7 cellular contexts compared by ENCODE assay signal in genomic region chr10:86536294-86536861, GRCh38. TPM values are rescaled to one million over a fixed set of nuclear protein-coding genes. Genes with fewer than 3 reads are reported as not detected.
DNase-seq lines count a peak whose midpoint lies in the region; ATAC-seq and TF ChIP-seq lines count a peak whose summit lies in the region.

No MANE protein-coding gene starts in this region.

- H3K4me1 ChIP-seq in upper lobe of left lung (peaks cover 8 to 19% (median 13%) of the 10 kb centered on the region in 4 donors), thyroid gland (peaks cover 20 to 32% of the 10 kb centered on the region in 2 donors), adrenal gland (replicated peaks in 1 of 2) (peaks cover 0 to 5% of the 10 kb centered on the region in 2 donors)

- H3K27ac Mint-ChIP-seq in T-helper 17 cell (peak overlapping the region; percentile 90), natural killer cell (peak overlapping the region; percentile 69 to 76)

- 49 to 67% methylated on average over 8 to 37 of the region's 40 CpGs for WGBS in upper lobe of left lung, 2 donors
- WGBS in thyroid gland, 2 donors = 52 to 56% methylated on average over 26 to 40 of the region's 40 CpGs
- 40 to 75% (median 55%) methylated on average over 14 to 40 of the region's 40 CpGs for WGBS in adrenal gland, 4 donors

- peak; percentile 82 for ATAC-seq in T-helper 17 cell
- ATAC-seq in natural killer cell = peak; percentile 65 to 73 (median 69)
- ATAC-seq in upper lobe of left lung (ENCODE audit: low FRiP score in 2 of 2) = no peak
- no peak for ATAC-seq in esophagus mucosa

- intact Hi-C loops in natural killer cell (cut with micrococcal nuclease) (no loop called here), thyroid gland (cut with DNase I) (no loop called here), adrenal gland (cut with DNase I) (no loop called here)

- no peak for TF ChIP-seq EP300 in upper lobe of left lung (IDR thresholded peaks at IDR 0.05)

- H3K4me3 ChIP-seq in upper lobe of left lung (peak overlapping the region in 3 of 4 donors; percentile 39 to 59 (median 58)), thyroid gland (replicated peaks in 1 of 3) (no peak overlapping the region), adrenal gland (peak overlapping the region in 1 of 4 donors; percentile 74)

- H3K36me3 ChIP-seq in upper lobe of left lung (no peaks in the 10 kb centered on the region), thyroid gland (no peaks in the 10 kb centered on the region), adrenal gland (replicated peaks in 1 of 2) (no peaks in the 10 kb centered on the region)

- H3K36me3 Mint-ChIP-seq in T-helper 17 cell (ENCODE audit: low read depth) = no peaks in the 10 kb centered on the region
- H3K36me3 Mint-ChIP-seq in natural killer cell = no peaks in the 10 kb centered on the region

- no peaks in the 10 kb centered on the region for H3K9me3 ChIP-seq in T-helper 17 cell (ENCODE audit: control insufficient read depth, low read length, poor library complexity, severe bottlenecking)
- no peaks in the 10 kb centered on the region for H3K9me3 ChIP-seq in upper lobe of left lung
- no peaks in the 10 kb centered on the region for H3K9me3 ChIP-seq in thyroid gland
- H3K9me3 ChIP-seq in adrenal gland (replicated peaks in 1 of 3) = no peaks in the 10 kb centered on the region

- H3K27me3 Mint-ChIP-seq in T-helper 17 cell = no peaks in the 10 kb centered on the region
- H3K27me3 Mint-ChIP-seq in natural killer cell (ENCODE audit: low read depth in 2 of 2) = peaks cover 0 to 5% of the 10 kb centered on the region in 2 donors

- TF ChIP-seq CTCF in natural killer cell (IDR thresholded peaks at IDR 0.05) (no peak), upper lobe of left lung (IDR thresholded peaks at IDR 0.05) (no peak), thyroid gland (IDR thresholded peaks at IDR 0.05) (no peak), adrenal gland (IDR thresholded peaks at IDR 0.05) (no peak)

- TF ChIP-seq POLR2A in upper lobe of left lung (IDR thresholded peaks at IDR 0.05) (no peak), thyroid gland (IDR thresholded peaks at IDR 0.05) (no peak), adrenal gland (IDR thresholded peaks at IDR 0.05) (no peak)

- H3K9me3 Mint-ChIP-seq in natural killer cell = no peaks in the 10 kb centered on the region

- DNase-seq in T-helper 17 cell (peak; percentile 30 to 50 (median 33)), natural killer cell (peak; percentile 22), upper lobe of left lung (peak in 1 of 2 donors; percentile 84), thyroid gland (no peak), adrenal gland (no peak)
- peak; percentile 46 for DNase-seq in activated naive CD4-positive, alpha-beta T cell treated with anti-CD3 and anti-CD28 coated beads, Interleukin-2, amount 50 U/mL, for 16 hours

- H3K4me3 Mint-ChIP-seq in T-helper 17 cell = peak overlapping the region; percentile 83
- peak overlapping the region; percentile 88 for H3K4me3 Mint-ChIP-seq in natural killer cell

- H3K27me3 ChIP-seq in upper lobe of left lung = no peaks in the 10 kb centered on the region
- no peaks in the 10 kb centered on the region for H3K27me3 ChIP-seq in thyroid gland
- H3K27me3 ChIP-seq in adrenal gland = no peaks in the 10 kb centered on the region

- peaks cover 13% of the 10 kb centered on the region for H3K4me1 Mint-ChIP-seq in T-helper 17 cell
- peaks cover 8 to 14% of the 10 kb centered on the region in 2 donors for H3K4me1 Mint-ChIP-seq in natural killer cell

- H3K27ac ChIP-seq in upper lobe of left lung (peak overlapping the region in 1 of 4 donors; percentile 21), thyroid gland (no peak overlapping the region), adrenal gland (no peak overlapping the region)

RNA-seq across cellular contexts. Expression of gene WAPL, which starts 14.8 kb away (rescaled TPM):
- total RNA-seq in T-helper 17 cell (10 to 100 TPM; 42.9 to 43.0 TPM), natural killer cell (10 to 100 TPM; 41.1 to 51.4 (median 51.1) TPM), upper lobe of left lung (10 to 100 TPM; 24.5 to 55.2 (median 38.1) TPM), thyroid gland (10 to 100 TPM; 44.2 to 62.1 (median 51.7) TPM), adrenal gland (10 to 100 TPM; 20.5 to 40.0 (median 31.2) TPM), esophagus mucosa (20.0 TPM)
- 10 to 100 TPM; 11.1 to 32.9 (median 14.6) TPM for polyA plus RNA-seq in adrenal gland

Comparison
In these comparisons a context has a peak if more than half of its experiments do, and no peak if none do; other contexts are left out.
1. ATAC-seq: peak in T-helper 17 cell (single experiment) and natural killer cell (3 of 3); none in upper lobe of left lung (0 of 2) and esophagus mucosa (single experiment).
2. DNase-seq: peak in T-helper 17 cell (3 of 3), activated naive CD4-positive, alpha-beta T cell treated with anti-CD3 and anti-CD28 coated beads, Interleukin-2, amount 50 U/mL, for 16 hours (single experiment) and natural killer cell (single experiment); none in thyroid gland (0 of 2) and adrenal gland (0 of 7).
3. H3K4me3 ChIP-seq: peak in upper lobe of left lung (3 of 4); none in thyroid gland (0 of 3).